Comparison of ENCODE assay signal across 19 cellular contexts in genomic region chr17:46081018-46081320, GRCh38.
A peak's percentile ranks its signal among the peaks of the same experiment; 100 is the strongest.
DNase-seq lines count a peak whose midpoint lies in the region; ATAC-seq and TF ChIP-seq lines count a peak whose summit lies in the region.
"Had no signal": no experiment of that assay in that cellular context is flagged by ENCODE, and none has a peak within 500 bp of the region (broad histone marks: within the 10 kb centered on the region; RNA-seq: fewer than 3 reads in every experiment).

No MANE protein-coding gene starts in this region.

- H3K36me3 Mint-ChIP-seq in stimulated activated naive CD8-positive, alpha-beta T cell treated with anti-CD3 and anti-CD28 coated beads, Interleukin-15, Interleukin-2, amounts not matched to agents 100 ng/mL and 50 ng/mL, for 24 hours (ENCODE audit: low read depth): peaks cover 44% of the 10 kb centered on the region
- H3K36me3 Mint-ChIP-seq in immature natural killer cell (peaks cover 4 to 10% (median 4%) of the 10 kb centered on the region in 3 donors), type B pancreatic cell (peaks cover 24% of the 10 kb centered on the region)

- DNase-seq in stimulated activated naive CD8-positive, alpha-beta T cell treated with anti-CD3 and anti-CD28 coated beads, Interleukin-15, Interleukin-2, amounts not matched to agents 100 U/mL and 50 U/mL, for 24 hours: no peak
- peak; percentile 23 for DNase-seq in OCI-M1 (lab: John Stamatoyannopoulos, UW)
- DNase-seq in immature natural killer cell: no peak
- no peak for DNase-seq in C1 segment of cervical spinal cord (lab: John Stamatoyannopoulos, UW)
- DNase-seq in type B pancreatic cell (ENCODE audit: extremely low spot score, unreplicated experiment): no peak
- DNase-seq: DMS 273 treated with DMSO at 0.1 percent for 48 hours, DND-41, GM23248, Karpas-422, NCI-H1417 treated with DMSO at 0.1 percent for 48 hours, NCI-H187 treated with DMSO at 0.1 percent for 48 hours, NCI-H2227 treated with DMSO at 0.1 percent for 48 hours, NCI-H510A treated with DMSO at 0.1 percent for 48 hours, NCI-H774, SHP77, SK-N-SH had no signal

- no peaks in the 10 kb centered on the region for H3K27me3 Mint-ChIP-seq in stimulated activated naive CD8-positive, alpha-beta T cell treated with anti-CD3 and anti-CD28 coated beads, Interleukin-15, Interleukin-2, amounts not matched to agents 100 ng/mL and 50 ng/mL, for 24 hours
- H3K27me3 Mint-ChIP-seq in immature natural killer cell (ENCODE audit: low read depth in 3 of 3) (peaks cover 0 to 8% (median 2%) of the 10 kb centered on the region in 3 donors), type B pancreatic cell (no peaks in the 10 kb centered on the region)

- H3K4me3 Mint-ChIP-seq in stimulated activated naive CD8-positive, alpha-beta T cell treated with anti-CD3 and anti-CD28 coated beads, Interleukin-15, Interleukin-2, amounts not matched to agents 100 ng/mL and 50 ng/mL, for 24 hours: no peak overlapping the region
- H3K4me3 Mint-ChIP-seq in immature natural killer cell: no peak overlapping the region
- H3K4me3 Mint-ChIP-seq in type B pancreatic cell: no peak overlapping the region

- no peak for ATAC-seq in stimulated activated naive CD8-positive, alpha-beta T cell treated with anti-CD3 and anti-CD28 coated beads, Interleukin-15, Interleukin-2, amounts not matched to agents 100 U/mL and 50 U/mL, for 24 hours
- ATAC-seq in HG03378 (IDR thresholded peaks at IDR 0.05; ENCODE audit: unreplicated experiment): no peak
- ATAC-seq: HCT116 had no signal

- H3K9me3 Mint-ChIP-seq in stimulated activated naive CD8-positive, alpha-beta T cell treated with anti-CD3 and anti-CD28 coated beads, Interleukin-15, Interleukin-2, amounts not matched to agents 100 ng/mL and 50 ng/mL, for 24 hours: no peaks in the 10 kb centered on the region
- H3K9me3 Mint-ChIP-seq in immature natural killer cell (no peaks in the 10 kb centered on the region), type B pancreatic cell (peaks cover 4% of the 10 kb centered on the region)

- H3K4me1 Mint-ChIP-seq in stimulated activated naive CD8-positive, alpha-beta T cell treated with anti-CD3 and anti-CD28 coated beads, Interleukin-15, Interleukin-2, amounts not matched to agents 100 ng/mL and 50 ng/mL, for 24 hours (ENCODE audit: low read depth): peaks cover 50% of the 10 kb centered on the region
- H3K4me1 Mint-ChIP-seq in immature natural killer cell (peaks cover 41 to 85% of the 10 kb centered on the region in 2 donors), type B pancreatic cell (ENCODE audit: unreplicated experiment) (peaks cover 15% of the 10 kb centered on the region)

- no peak for TF ChIP-seq CTCF in type B pancreatic cell (conservative IDR thresholded peaks at IDR 0.05)

- peak overlapping the region; percentile 42 for H3K27ac Mint-ChIP-seq in stimulated activated naive CD8-positive, alpha-beta T cell treated with anti-CD3 and anti-CD28 coated beads, Interleukin-15, Interleukin-2, amounts not matched to agents 100 ng/mL and 50 ng/mL, for 24 hours
- H3K27ac Mint-ChIP-seq in immature natural killer cell: peak overlapping the region in 4 of 6 donors; percentile 60 to 70 (median 66)
- H3K27ac Mint-ChIP-seq in type B pancreatic cell: no peak overlapping the region
